15 cellular contexts compared by ENCODE assay signal in genomic region chr17:15464211-15464610, GRCh38. TPM values are rescaled to one million over a fixed set of nuclear protein-coding genes. Genes with fewer than 3 reads are reported as not detected.
DNase-seq lines count a peak whose midpoint lies in the region; ATAC-seq and TF ChIP-seq lines count a peak whose summit lies in the region.
"Had no signal": no experiment of that assay in that cellular context is flagged by ENCODE, and none has a peak within 500 bp of the region (broad histone marks: within the 10 kb centered on the region; RNA-seq: fewer than 3 reads in every experiment).

No MANE protein-coding gene starts in this region.

- no peak for TF ChIP-seq POLR2A in esophagus squamous epithelium (IDR thresholded peaks at IDR 0.05)
- TF ChIP-seq POLR2A in thyroid gland (IDR thresholded peaks at IDR 0.05): no peak

- 63 to 69% methylated on average over 5 to 6 of the region's 6 CpGs for WGBS in esophagus squamous epithelium, 2 donors
- 92 to 100% methylated on average over 1 to 6 of the region's 6 CpGs for WGBS in mesodermal cell (ENCODE audit: insufficient coverage in 2 of 2), 2 experiments
- 85 to 87% methylated on average over 6 of the region's 6 CpGs for WGBS in thyroid gland, 2 donors

- peaks cover 12% of the 10 kb centered on the region for H3K4me1 Mint-ChIP-seq in endothelial cell (ENCODE audit: unreplicated experiment)
- H3K4me1 Mint-ChIP-seq: activated naive CD8-positive, alpha-beta T cell treated with anti-CD3 and anti-CD28 coated beads, Interleukin-2, amount 10 ng/mL, durations not matched to agents 7 days and 5 days had no signal

- in situ Hi-C loops in HAP-1 (cut with MboI; ENCODE audit: low sequenced_read_pairs): no loop called here

- H3K36me3 ChIP-seq in esophagus squamous epithelium (no peaks in the 10 kb centered on the region), mesodermal cell (ENCODE audit: control insufficient read depth, insufficient read depth, low read length) (peaks cover 23% of the 10 kb centered on the region), thyroid gland (no peaks in the 10 kb centered on the region), HAP-1 (replicated peaks) (no peaks in the 10 kb centered on the region)

- H3K4me1 ChIP-seq in esophagus squamous epithelium (peaks cover 0 to 25% (median 13%) of the 10 kb centered on the region in 3 donors), mesodermal cell (ENCODE audit: control insufficient read depth, insufficient read depth, low read length, poor library complexity, severe bottlenecking) (peaks cover 12% of the 10 kb centered on the region), thyroid gland (peaks cover 29 to 30% of the 10 kb centered on the region in 2 donors), HAP-1 (no peaks in the 10 kb centered on the region)
- H3K4me1 ChIP-seq: Caco-2 had no signal

- H3K27ac ChIP-seq in esophagus squamous epithelium (peak overlapping the region in 3 of 4 donors; percentile 55 to 77 (median 70)), mesodermal cell (ENCODE audit: low read depth, low read length, severe bottlenecking) (peak overlapping the region; percentile 18), thyroid gland (peak overlapping the region in 2 of 3 donors; percentile 84 to 87)

- no peak overlapping the region for H3K4me3 Mint-ChIP-seq in endothelial cell (ENCODE audit: unreplicated experiment)
- H3K4me3 Mint-ChIP-seq: activated naive CD8-positive, alpha-beta T cell treated with anti-CD3 and anti-CD28 coated beads, Interleukin-2, amount 10 ng/mL, durations not matched to agents 7 days and 5 days; stimulated activated effector memory CD8-positive, alpha-beta T cell treated with anti-CD3 and anti-CD28 coated beads, Interleukin-12 subunit alpha, Interleukin-12 subunit beta, amount 100 ng/mL, for 72 hours had no signal

- peak; percentile 15 for DNase-seq in M059J (ENCODE audit: low read depth)
- DNase-seq in esophagus squamous epithelium (lab: John Stamatoyannopoulos, UW): no peak
- no peak for DNase-seq in thyroid gland
- no peak for DNase-seq in endothelial cell (ENCODE audit: low spot score)
- no peak for DNase-seq in SIG-M5 treated with dmso at 0.1 percent for 504 hours (lab: John Stamatoyannopoulos, UW; ENCODE audit: unreplicated experiment)
- DNase-seq in HAP-1 (ENCODE audit: low spot score in 2 of 2): no peak
- DNase-seq: activated naive CD8-positive, alpha-beta T cell treated with anti-CD3 and anti-CD28 coated beads, Interleukin-2, amount 10 ng/mL, durations not matched to agents 7 days and 5 days; Caco-2; effector CD4-positive, alpha-beta T cell; left colon; NCI-H1930; stimulated activated CD4-positive, alpha-beta T cell treated with anti-CD3 and anti-CD28 coated beads, Interleukin-12 subunit alpha, Interleukin-12 subunit beta, amount 100 ng/mL, for 4 hours had no signal

- TF ChIP-seq CTCF in esophagus squamous epithelium (IDR thresholded peaks at IDR 0.05) (no peak), thyroid gland (IDR thresholded peaks at IDR 0.05) (no peak), endothelial cell (IDR thresholded peaks at IDR 0.05; ENCODE audit: unreplicated experiment) (no peak)

- ATAC-seq in activated CD4-positive, CD25-positive, alpha-beta regulatory T cell treated with anti-CD3 and anti-CD28 coated beads, Interleukin-2, amount 50 U/mL, for 24 hours: no peak
- ATAC-seq: left colon; stimulated activated effector memory CD8-positive, alpha-beta T cell treated with anti-CD3 and anti-CD28 coated beads, Interleukin-12 subunit alpha, Interleukin-12 subunit beta, amount 100 ng/mL, for 72 hours had no signal

- H3K4me3 ChIP-seq in esophagus squamous epithelium: no peak overlapping the region
- no peak overlapping the region for H3K4me3 ChIP-seq in mesodermal cell (ENCODE audit: extremely low read depth, insufficient read depth, low read length, poor library complexity, severe bottlenecking)
- no peak overlapping the region for H3K4me3 ChIP-seq in thyroid gland (replicated peaks in 1 of 3)
- H3K4me3 ChIP-seq in HAP-1: no peak overlapping the region

- no peaks in the 10 kb centered on the region for H3K9me3 Mint-ChIP-seq in endothelial cell (ENCODE audit: unreplicated experiment)
- H3K9me3 Mint-ChIP-seq: activated naive CD8-positive, alpha-beta T cell treated with anti-CD3 and anti-CD28 coated beads, Interleukin-2, amount 10 ng/mL, durations not matched to agents 7 days and 5 days; stimulated activated effector memory CD8-positive, alpha-beta T cell treated with anti-CD3 and anti-CD28 coated beads, Interleukin-12 subunit alpha, Interleukin-12 subunit beta, amount 100 ng/mL, for 72 hours had no signal

- H3K36me3 Mint-ChIP-seq in endothelial cell (ENCODE audit: low read depth, unreplicated experiment): peaks cover 9% of the 10 kb centered on the region

- intact Hi-C loops in esophagus squamous epithelium (cut with DNase I) (no loop called here), thyroid gland (cut with DNase I) (no loop called here)

- H3K27me3 ChIP-seq in esophagus squamous epithelium (no peaks in the 10 kb centered on the region), thyroid gland (no peaks in the 10 kb centered on the region), HAP-1 (ENCODE audit: low read depth) (no peaks in the 10 kb centered on the region)

- peaks cover 2% of the 10 kb centered on the region for H3K27me3 Mint-ChIP-seq in endothelial cell (ENCODE audit: unreplicated experiment)
- H3K27me3 Mint-ChIP-seq: activated naive CD8-positive, alpha-beta T cell treated with anti-CD3 and anti-CD28 coated beads, Interleukin-2, amount 10 ng/mL, durations not matched to agents 7 days and 5 days had no signal

- no peak overlapping the region for H3K27ac Mint-ChIP-seq in endothelial cell (ENCODE audit: unreplicated experiment)
- H3K27ac Mint-ChIP-seq: activated naive CD8-positive, alpha-beta T cell treated with anti-CD3 and anti-CD28 coated beads, Interleukin-2, amount 10 ng/mL, durations not matched to agents 7 days and 5 days; stimulated activated effector memory CD8-positive, alpha-beta T cell treated with anti-CD3 and anti-CD28 coated beads, Interleukin-12 subunit alpha, Interleukin-12 subunit beta, amount 100 ng/mL, for 72 hours had no signal

- H3K9me3 ChIP-seq in esophagus squamous epithelium: no peaks in the 10 kb centered on the region
- peaks cover 9% of the 10 kb centered on the region for H3K9me3 ChIP-seq in mesodermal cell (ENCODE audit: control insufficient read depth, low read length)
- no peaks in the 10 kb centered on the region for H3K9me3 ChIP-seq in thyroid gland
- H3K9me3 ChIP-seq in HAP-1: no peaks in the 10 kb centered on the region
- H3K9me3 ChIP-seq: Caco-2 had no signal

RNA-seq across cellular contexts. Expression of gene CDRT4, which starts 3.2 kb away (rescaled TPM):
- 0.59 TPM in 1 of 2 replicates, not detected in the other for total RNA-seq in M059J (2014; rRNA removed; shearing (Covaris generic))
- total RNA-seq in esophagus squamous epithelium (1 to 10 TPM; 3.2 to 7.6 (median 3.8) TPM), thyroid gland (10 to 100 TPM in 2 of 4 donors, 1 to 10 TPM in 2; 4.0 to 13.4 (median 11.1) TPM), endothelial cell (ENCODE audit: unreplicated experiment) (11.7 TPM)
- polyA plus RNA-seq in mesodermal cell (2013, experiment 1 of 2): 8.1 TPM
- polyA plus RNA-seq in mesodermal cell (2013, experiment 2 of 2): 4.8 TPM

Comparison
In these comparisons a context has a peak if more than half of its experiments do, and no peak if none do; other contexts are left out.
1. H3K27ac ChIP-seq: peak in every context shown above with its lines; median percentile 86 in thyroid gland; 70 in esophagus squamous epithelium; 18 in mesodermal cell.